ENCODE assay signal across 8 cellular contexts in genomic region chr16:81821422-81822128, GRCh38. TPM values are rescaled to one million over a fixed set of nuclear protein-coding genes. Genes with fewer than 3 reads are reported as not detected.
DNase-seq lines count a peak whose midpoint lies in the region; ATAC-seq, FAIRE-seq and TF ChIP-seq lines count a peak whose summit lies in the region.

No MANE protein-coding gene starts in this region.

- peak; percentile 81 for TF ChIP-seq POLR2A in GM12891 (IDR thresholded peaks at IDR 0.05; ENCODE audit: low read depth, low read length)

- ATAC-seq in GM21381 (IDR thresholded peaks at IDR 0.05; ENCODE audit: unreplicated experiment) (peak; percentile 48), HG03439 (IDR thresholded peaks at IDR 0.05; ENCODE audit: unreplicated experiment) (peak; percentile 44)

- DNase-seq in GM12891 (ENCODE audit: insufficient read length, low spot score) (no peak), germinal center (ENCODE audit: low spot score) (peak; percentile 59), NCI-H2227 treated with DMSO at 0.1 percent for 48 hours (lab: John Stamatoyannopoulos, UW) (no peak), AG08396 (ENCODE audit: low spot score) (no peak), NCI-H524 treated with DMSO at 0.1 percent for 48 hours (lab: John Stamatoyannopoulos, UW) (no peak)
- DNase-seq in NK-92 treated with Interleukin-12 subunit alpha and Interleukin-12 subunit beta, amount 100 ng/mL, for 24 hours (lab: John Stamatoyannopoulos, UW) = no peak

- FAIRE-seq in GM12891 (lab: Jason Lieb, UNC) = peak; percentile 89

TF ChIP-seq in GM12891, 5 proteins besides CTCF, POLR2A, EP300 and RAD21:
- TF ChIP-seq POLR2AphosphoS5 (IDR thresholded peaks at IDR 0.05; ENCODE audit: low read depth, low read length) (peak; percentile 62; the same call in 1 of the 2 replicates), TAF1 (IDR thresholded peaks at IDR 0.05; ENCODE audit: low read depth, low read length) (no peak), SPI1 (IDR thresholded peaks at IDR 0.05; ENCODE audit: low read depth, low read length) (peak; percentile 28; the same call in 1 of the 2 replicates), PAX5 (IDR thresholded peaks at IDR 0.05; ENCODE audit: insufficient read depth, low read length, severe bottlenecking) (peak; percentile 87), POU2F2 (IDR thresholded peaks at IDR 0.05; ENCODE audit: low read depth, low read length) (peak; percentile 92)

RNA-seq across cellular contexts. Expression of gene PLCG2, which starts 42.5 kb away (rescaled TPM):
- polyA plus RNA-seq in GM12891 (2012; ENCODE audit: low read depth, missing spikeins) = 139 TPM
